Comparison of ENCODE assay signal across 8 cellular contexts in genomic region chr1:154325583-154326545, GRCh38. TPM values are rescaled to one million over a fixed set of nuclear protein-coding genes. Genes with fewer than 3 reads are reported as not detected.
DNase-seq lines count a peak whose midpoint lies in the region.

No MANE protein-coding gene starts in this region.

- H3K9me3 ChIP-seq in MG63 = no peaks in the 10 kb centered on the region
- H3K9me3 ChIP-seq in mesodermal cell (ENCODE audit: control insufficient read depth, low read length) = no peaks in the 10 kb centered on the region
- H3K9me3 ChIP-seq in stomach smooth muscle (ENCODE audit: control insufficient read depth in 2 of 2, low read length in 2 of 2) = no peaks in the 10 kb centered on the region

- intact Hi-C loops in activated CD4-positive, alpha-beta memory T cell treated with anti-CD3 and anti-CD28 coated beads for 36 hours (cut with micrococcal nuclease) = loop anchor here (2.0 to 5.0 kb wide), 3 partner anchors 21 to 151 kb away; no protein-coding TSS in a partner anchor

- H3K27ac Mint-ChIP-seq in activated CD4-positive, alpha-beta memory T cell treated with anti-CD3 and anti-CD28 coated beads for 36 hours = peak overlapping the region; percentile 94

- H3K36me3 ChIP-seq in MG63 = peaks cover 31% of the 10 kb centered on the region
- H3K36me3 ChIP-seq in mesodermal cell (ENCODE audit: control insufficient read depth, insufficient read depth, low read length) = peaks cover 9% of the 10 kb centered on the region
- peaks cover 0 to 8% of the 10 kb centered on the region in 2 donors for H3K36me3 ChIP-seq in stomach smooth muscle (ENCODE audit: control insufficient read depth in 2 of 2, insufficient read depth in 2 of 2, low read length in 2 of 2)

- peaks cover 46% of the 10 kb centered on the region for H3K4me1 Mint-ChIP-seq in activated CD4-positive, alpha-beta memory T cell treated with anti-CD3 and anti-CD28 coated beads for 36 hours (ENCODE audit: low read depth)

- H3K4me1 ChIP-seq in mesodermal cell (ENCODE audit: control insufficient read depth, insufficient read depth, low read length, poor library complexity, severe bottlenecking) = peaks cover 27% of the 10 kb centered on the region
- peaks cover 42% of the 10 kb centered on the region for H3K4me1 ChIP-seq in stomach smooth muscle (ENCODE audit: control insufficient read depth, insufficient read depth, low read length)

- CTCF ChIA-PET in activated CD4-positive, alpha-beta memory T cell treated with anti-CD3 and anti-CD28 coated beads for 36 hours (lab: Charles Lee) = interaction anchor here (0.7 to 9.6 kb wide), 24 partner anchors 9 to 234 kb away, joined by 3 to 173 read pairs (median 4); partner anchors contain the start of genes HAX1 and IL6R

- H3K9ac ChIP-seq in stomach smooth muscle (ENCODE audit: low read length in 2 of 2) = peak overlapping the region; percentile 92 to 93

- peaks cover 6% of the 10 kb centered on the region for H3K36me3 Mint-ChIP-seq in activated CD4-positive, alpha-beta memory T cell treated with anti-CD3 and anti-CD28 coated beads for 36 hours

- peak overlapping the region; percentile 96 for H3K4me3 ChIP-seq in MG63
- peak overlapping the region; percentile 72 for H3K4me3 ChIP-seq in mesodermal cell (ENCODE audit: extremely low read depth, insufficient read depth, low read length, poor library complexity, severe bottlenecking)
- H3K4me3 ChIP-seq in stomach smooth muscle (ENCODE audit: low read length in 2 of 2) = peak overlapping the region; percentile 83 to 91

- H3K27me3 ChIP-seq in MG63 = no peaks in the 10 kb centered on the region
- H3K27me3 ChIP-seq in stomach smooth muscle (ENCODE audit: control insufficient read depth in 1 of 2, insufficient read depth in 2 of 2, low read length in 2 of 2) = peaks cover 0 to 10% of the 10 kb centered on the region in 2 donors

- no peaks in the 10 kb centered on the region for H3K27me3 Mint-ChIP-seq in activated CD4-positive, alpha-beta memory T cell treated with anti-CD3 and anti-CD28 coated beads for 36 hours

- peak; percentile 78 for DNase-seq in activated CD8-positive, alpha-beta memory T cell treated with anti-CD3 and anti-CD28 coated beads, Interleukin-2, amount 50 U/mL, for 48 hours
- DNase-seq in activated CD8-positive, alpha-beta memory T cell treated with anti-CD3 and anti-CD28 coated beads, Interleukin-2, amount 50 U/mL, for 4 hours = no peak
- DNase-seq in MG63 = peak; percentile 91
- peak; percentile 75 for DNase-seq in activated CD4-positive, alpha-beta memory T cell treated with anti-CD3 and anti-CD28 coated beads for 36 hours
- DNase-seq in epithelial cell of prostate (ENCODE audit: low read depth, low spot score) = no peak
- DNase-seq in NK-92 treated with Interleukin-12 subunit alpha and Interleukin-12 subunit beta, amount 100 ng/mL, for 24 hours (lab: John Stamatoyannopoulos, UW) = no peak

- H3K27ac ChIP-seq in epithelial cell of prostate (peak overlapping the region; percentile 68), mesodermal cell (ENCODE audit: low read depth, low read length, severe bottlenecking) (peak overlapping the region; percentile 92), stomach smooth muscle (ENCODE audit: low read length) (peak overlapping the region; percentile 96)

- WGBS in mesodermal cell (ENCODE audit: insufficient coverage in 2 of 2), 2 experiments = 1% methylated on average over 52 to 57 of the region's 63 CpGs

- H3K4me3 Mint-ChIP-seq in activated CD4-positive, alpha-beta memory T cell treated with anti-CD3 and anti-CD28 coated beads for 36 hours = peak overlapping the region; percentile 98

- no peaks in the 10 kb centered on the region for H3K9me3 Mint-ChIP-seq in activated CD4-positive, alpha-beta memory T cell treated with anti-CD3 and anti-CD28 coated beads for 36 hours

- POLR2A ChIA-PET in activated CD4-positive, alpha-beta memory T cell treated with anti-CD3 and anti-CD28 coated beads for 36 hours (lab: Charles Lee) = interaction anchor here (0.7 to 1.1 kb wide), 9 partner anchors 9 to 680 kb away, joined by 3 to 12 read pairs (median 3); no protein-coding TSS in a partner anchor

RNA-seq across cellular contexts. Expression of gene ATP8B2, which starts 0.5 kb away (rescaled TPM):
- total RNA-seq in MG63 (2014; rRNA removed; shearing (Covaris generic); ENCODE audit: low replicate concordance) = 58.1 and 74.8 TPM in 2 replicates
- total RNA-seq in activated CD4-positive, alpha-beta memory T cell treated with anti-CD3 and anti-CD28 coated beads for 36 hours = 10 to 100 TPM; 58.5 to 59.9 TPM
- 45.4 TPM for polyA plus RNA-seq in mesodermal cell (2013, experiment 1 of 2)
- polyA plus RNA-seq in mesodermal cell (2013, experiment 2 of 2) = 45.8 TPM

RNA-seq across cellular contexts. Expression of gene AQP10, which starts 5.0 kb away (rescaled TPM):
- total RNA-seq in MG63 (2014; rRNA removed; shearing (Covaris generic); ENCODE audit: low replicate concordance) = not detected in 2 replicates
- total RNA-seq in activated CD4-positive, alpha-beta memory T cell treated with anti-CD3 and anti-CD28 coated beads for 36 hours = not detected
- polyA plus RNA-seq in mesodermal cell (2013, experiment 1 of 2) = 0.77 TPM
- polyA plus RNA-seq in mesodermal cell (2013, experiment 2 of 2) = not detected

RNA-seq across cellular contexts. Expression of gene HAX1, which starts 53.4 kb away (rescaled TPM):
- 212 and 243 TPM in 2 replicates for total RNA-seq in MG63 (2014; rRNA removed; shearing (Covaris generic); ENCODE audit: low replicate concordance)
- 100 to 1,000 TPM; 168 to 169 TPM for total RNA-seq in activated CD4-positive, alpha-beta memory T cell treated with anti-CD3 and anti-CD28 coated beads for 36 hours
- 103 TPM for polyA plus RNA-seq in mesodermal cell (2013, experiment 1 of 2)
- 99.7 TPM for polyA plus RNA-seq in mesodermal cell (2013, experiment 2 of 2)

Comparison
In these comparisons a context has a peak if more than half of its experiments do, and no peak if none do; other contexts are left out.
1. DNase-seq: peak in activated CD8-positive, alpha-beta memory T cell treated with anti-CD3 and anti-CD28 coated beads, Interleukin-2, amount 50 U/mL, for 48 hours (single experiment), MG63 (single experiment) and activated CD4-positive, alpha-beta memory T cell treated with anti-CD3 and anti-CD28 coated beads for 36 hours (single experiment); none in activated CD8-positive, alpha-beta memory T cell treated with anti-CD3 and anti-CD28 coated beads, Interleukin-2, amount 50 U/mL, for 4 hours (single experiment), epithelial cell of prostate (single experiment) and NK-92 treated with Interleukin-12 subunit alpha and Interleukin-12 subunit beta, amount 100 ng/mL, for 24 hours (single experiment).
2. Peak in every context shown above with its lines, with median percentiles within 50 percentile points of each other: H3K4me3 ChIP-seq and H3K27ac ChIP-seq.